In genomic region chr3:128472462-128473179, GRCh38 we compare ENCODE assay signal across 2 cellular contexts.
TF ChIP-seq lines count a peak whose summit lies in the region.

No MANE protein-coding gene starts in this region.

TF ChIP-seq in GM23338, 12 proteins besides CTCF, POLR2A, EP300 and RAD21:
- no peak for TF ChIP-seq ZNF331 (CRISPR knock-in tag; IDR thresholded peaks at IDR 0.05; ENCODE audit: low read depth)
- no peak for TF ChIP-seq POLR2AphosphoS5 (IDR thresholded peaks at IDR 0.05; ENCODE audit: low read depth)
- TF ChIP-seq ETS1 (IDR thresholded peaks at IDR 0.05), result no peak
- TF ChIP-seq STAT1 (IDR thresholded peaks at IDR 0.05; ENCODE audit: unreplicated experiment), result no peak
- TF ChIP-seq ZNF462 (CRISPR knock-in tag; IDR thresholded peaks at IDR 0.05), result no peak
- no peak for TF ChIP-seq NANOG (IDR thresholded peaks at IDR 0.05; ENCODE audit: borderline replicate concordance)
- no peak for TF ChIP-seq EZH2phosphoT487 (IDR thresholded peaks at IDR 0.05; ENCODE audit: unreplicated experiment)
- no peak for TF ChIP-seq REST (IDR thresholded peaks at IDR 0.05; ENCODE audit: unreplicated experiment)

TF ChIP-seq in H1, 55 proteins besides CTCF, POLR2A, EP300 and RAD21:
- TF ChIP-seq BRCA1 (IDR thresholded peaks at IDR 0.05; ENCODE audit: low read depth, low read length) (no peak), POLR2AphosphoS5 (IDR thresholded peaks at IDR 0.05; ENCODE audit: low read depth, low read length) (no peak), GABPA (IDR thresholded peaks at IDR 0.05; ENCODE audit: borderline replicate concordance, insufficient read depth, low read length) (no peak), SRF (IDR thresholded peaks at IDR 0.05; ENCODE audit: low read depth, low read length) (no peak), E2F6 (IDR thresholded peaks at IDR 0.05) (0 out of 2 replicates have a peak, but pooled peaks have one; percentile 33), SIX5 (IDR thresholded peaks at IDR 0.05; ENCODE audit: low read depth, low read length) (no peak), TEAD4 (IDR thresholded peaks at IDR 0.05; ENCODE audit: low read depth, low read length) (no peak), ATF3 (IDR thresholded peaks at IDR 0.05; ENCODE audit: insufficient read depth, low read depth, low read length) (no peak)
